In the genomic region with DNA sequence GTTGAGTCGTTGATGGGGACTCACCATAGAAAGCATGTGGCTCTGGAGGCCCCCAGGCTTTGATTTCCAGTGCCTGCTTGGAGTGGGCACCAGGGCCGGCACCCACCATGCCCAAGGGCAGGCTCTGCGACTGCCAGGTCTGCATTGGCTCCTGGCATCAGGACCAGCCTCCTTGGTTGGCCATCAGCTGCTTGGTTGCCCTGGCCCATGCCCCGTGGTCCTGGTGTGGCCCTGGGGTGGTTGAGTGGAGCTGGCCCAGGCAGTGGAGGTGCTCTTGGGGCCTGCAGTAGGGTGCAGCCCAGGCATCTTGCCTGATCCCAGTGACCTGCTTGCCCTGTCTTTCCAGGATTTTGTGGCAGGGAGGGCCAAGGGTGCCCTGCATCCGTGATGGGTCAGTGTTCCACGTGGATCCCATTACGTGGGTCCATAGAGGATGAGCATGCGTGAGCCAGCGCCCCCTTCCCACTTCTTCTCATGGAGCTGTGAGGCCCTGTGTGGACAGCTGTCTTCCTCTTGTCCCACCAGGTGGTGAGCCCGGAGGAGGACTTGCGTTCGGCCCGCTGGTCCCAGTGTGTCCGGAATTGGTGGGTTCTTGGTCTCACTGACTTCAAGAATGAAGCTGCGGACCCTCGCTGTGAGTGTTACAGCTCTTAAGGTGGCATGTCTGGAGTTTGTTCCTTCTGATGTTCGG, we compare ENCODE assay signal across 1 cellular context.
TF ChIP-seq lines count a peak whose summit lies in the region.

No MANE protein-coding gene starts in this region.

TF ChIP-seq in HepG2, 621 proteins besides CTCF, POLR2A, EP300 and RAD21 (continued from another document):
- TF ChIP-seq, protein P1, sequence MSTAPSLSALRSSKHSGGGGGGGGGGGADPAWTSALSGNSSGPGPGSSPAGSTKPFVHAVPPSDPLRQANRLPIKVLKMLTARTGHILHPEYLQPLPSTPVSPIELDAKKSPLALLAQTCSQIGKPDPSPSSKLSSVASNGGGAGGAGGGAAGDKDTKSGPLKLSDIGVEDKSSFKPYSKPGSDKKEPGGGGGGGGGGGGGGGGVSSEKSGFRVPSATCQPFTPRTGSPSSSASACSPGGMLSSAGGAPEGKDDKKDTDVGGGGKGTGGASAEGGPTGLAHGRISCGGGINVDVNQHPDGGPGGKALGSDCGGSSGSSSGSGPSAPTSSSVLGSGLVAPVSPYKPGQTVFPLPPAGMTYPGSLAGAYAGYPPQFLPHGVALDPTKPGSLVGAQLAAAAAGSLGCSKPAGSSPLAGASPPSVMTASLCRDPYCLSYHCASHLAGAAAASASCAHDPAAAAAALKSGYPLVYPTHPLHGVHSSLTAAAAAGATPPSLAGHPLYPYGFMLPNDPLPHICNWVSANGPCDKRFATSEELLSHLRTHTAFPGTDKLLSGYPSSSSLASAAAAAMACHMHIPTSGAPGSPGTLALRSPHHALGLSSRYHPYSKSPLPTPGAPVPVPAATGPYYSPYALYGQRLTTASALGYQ (CRISPR knock-in tag; IDR thresholded peaks at IDR 0.05) = no peak
- TF ChIP-seq HNF4A (CRISPR knock-in tag; IDR thresholded peaks at IDR 0.05) = no peak
- no peak for TF ChIP-seq HHEX (CRISPR knock-in tag; IDR thresholded peaks at IDR 0.05)
- no peak for TF ChIP-seq KLF11 (CRISPR knock-in tag; IDR thresholded peaks at IDR 0.05)
- no peak for TF ChIP-seq REXO4 (CRISPR knock-in tag; IDR thresholded peaks at IDR 0.05; ENCODE audit: borderline replicate concordance)
- TF ChIP-seq IKZF4 (CRISPR knock-in tag; IDR thresholded peaks at IDR 0.05; ENCODE audit: borderline replicate concordance, low read depth, not compliant biosample characterization) = no peak
TF ChIP-seq in HepG2: peak in this region for 0.
